6 cellular contexts compared by ENCODE assay signal in the genomic region with DNA sequence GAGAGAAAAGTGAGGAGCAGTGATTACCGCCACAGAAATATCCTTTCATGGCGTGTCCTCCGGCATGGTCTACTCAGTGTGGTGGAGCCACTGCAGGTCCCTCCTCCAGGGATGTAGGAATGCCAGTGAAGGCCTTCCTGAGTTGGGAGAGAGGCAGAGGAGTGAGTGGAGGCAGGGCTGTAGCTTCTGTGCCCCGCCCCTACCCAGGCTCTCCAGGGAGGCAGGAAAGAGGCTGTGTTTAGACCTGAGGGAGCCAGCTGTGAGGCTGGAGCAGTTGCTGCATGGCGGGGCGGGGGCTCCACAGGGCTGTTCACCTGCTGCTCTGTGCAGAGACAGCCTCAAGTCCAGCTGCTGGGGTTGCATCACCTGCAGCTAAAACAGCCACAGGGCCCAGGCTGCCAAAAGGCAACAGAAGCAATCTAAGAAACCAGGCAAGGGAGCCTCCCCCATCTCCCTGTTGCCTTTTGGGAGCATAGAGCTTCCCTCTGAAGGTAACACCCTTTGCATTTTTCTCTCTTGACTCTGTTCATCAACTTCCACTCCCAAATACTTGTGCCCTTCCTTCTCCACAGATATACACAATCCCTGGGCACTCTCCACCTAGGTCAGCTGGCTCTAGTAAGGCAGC. TPM values are rescaled to one million over a fixed set of nuclear protein-coding genes. Genes with fewer than 3 reads are reported as not detected.
A peak's percentile ranks its signal among the peaks of the same experiment; 100 is the strongest.
DNase-seq lines count a peak whose midpoint lies in the region; ATAC-seq, FAIRE-seq and TF ChIP-seq lines count a peak whose summit lies in the region.

No MANE protein-coding gene starts in this region.

- H3K27me3 ChIP-seq in bronchial epithelial cell (ENCODE audit: control insufficient read depth, insufficient read depth, low read length), result no peaks in the 10 kb centered on the region

- no peak for FAIRE-seq in bronchial epithelial cell (lab: Jason Lieb, UNC)

- no peak overlapping the region for H3K4me3 ChIP-seq in bronchial epithelial cell (ENCODE audit: low read depth, low read length)

- H3K36me3 ChIP-seq in bronchial epithelial cell (ENCODE audit: control insufficient read depth, insufficient read depth, low read length), result no peaks in the 10 kb centered on the region

- no peak for TF ChIP-seq CTCF in bronchial epithelial cell (IDR thresholded peaks at IDR 0.05; ENCODE audit: insufficient read depth, low read length, severe bottlenecking)

- no peak for ATAC-seq in GM19455 (IDR thresholded peaks at IDR 0.05; ENCODE audit: unreplicated experiment)

- DNase-seq in 8988T, result peak; percentile 48
- peak; percentile 38 for DNase-seq in M059J (ENCODE audit: low read depth)
- peak; percentile 46 for DNase-seq in bronchial epithelial cell (ENCODE audit: low read depth)
- DNase-seq in activated CD4-positive, CD25-positive, alpha-beta regulatory T cell treated with anti-CD3 and anti-CD28 coated beads, Interleukin-2, amount 50 U/mL, for 72 hours, result no peak
- DNase-seq in NCI-H446 treated with DMSO at 0.1 percent for 48 hours (lab: John Stamatoyannopoulos, UW), result no peak

RNA-seq across cellular contexts. Expression of gene ANXA9, which starts 0.8 kb away (rescaled TPM):
- 0.25 TPM in 1 of 2 replicates, not detected in the other for total RNA-seq in M059J (2014; rRNA removed; shearing (Covaris generic))
- 0.26 and 0.90 TPM in 2 replicates for total RNA-seq in bronchial epithelial cell

RNA-seq across cellular contexts. Expression of gene CERS2, which starts 6.7 kb away (rescaled TPM):
- 156 and 178 TPM in 2 replicates for total RNA-seq in M059J (2014; rRNA removed; shearing (Covaris generic))
- total RNA-seq in bronchial epithelial cell, result 55.2 and 82.9 TPM in 2 replicates

RNA-seq across cellular contexts. Expression of gene MINDY1, which starts 25.4 kb away (rescaled TPM):
- 7.0 and 8.9 TPM in 2 replicates for total RNA-seq in M059J (2014; rRNA removed; shearing (Covaris generic))
- total RNA-seq in bronchial epithelial cell, result 5.5 and 13.6 TPM in 2 replicates

RNA-seq across cellular contexts. Expression of gene PRUNE1, which starts 27.0 kb away (rescaled TPM):
- total RNA-seq in M059J (2014; rRNA removed; shearing (Covaris generic)), result 21.4 and 26.6 TPM in 2 replicates
- 6.6 and 6.9 TPM in 2 replicates for total RNA-seq in bronchial epithelial cell

RNA-seq across cellular contexts. Expression of gene BNIPL, which starts 55.1 kb away (rescaled TPM):
- total RNA-seq in M059J (2014; rRNA removed; shearing (Covaris generic)), result 0.10 and 0.17 TPM in 2 replicates
- 4.7 and 68.1 TPM in 2 replicates for total RNA-seq in bronchial epithelial cell

Comparison
In these comparisons a context has a peak if more than half of its experiments do, and no peak if none do; other contexts are left out.
1. DNase-seq: peak in 8988T (single experiment), M059J (single experiment) and bronchial epithelial cell (single experiment); none in activated CD4-positive, CD25-positive, alpha-beta regulatory T cell treated with anti-CD3 and anti-CD28 coated beads, Interleukin-2, amount 50 U/mL, for 72 hours (single experiment) and NCI-H446 treated with DMSO at 0.1 percent for 48 hours (single experiment).